In the genomic region with DNA sequence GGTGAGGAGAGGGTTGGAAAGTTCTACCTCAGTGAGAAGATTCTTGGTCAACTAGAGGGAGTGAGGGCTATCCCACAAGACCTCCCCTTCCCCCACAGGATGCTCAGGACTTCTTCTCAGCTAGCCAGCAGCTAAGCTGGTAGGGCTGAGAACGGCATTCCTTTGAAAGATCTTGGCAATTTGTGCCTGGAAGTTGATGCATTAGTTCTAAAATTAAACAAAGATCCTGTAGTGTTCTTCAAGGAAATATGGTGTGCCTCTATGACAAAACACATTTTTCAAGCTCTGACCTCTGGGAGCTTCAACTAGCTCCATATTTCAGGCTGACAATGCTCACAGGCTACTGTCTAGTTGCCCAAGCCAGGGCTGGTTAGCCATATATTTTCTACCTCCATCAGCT, we compare ENCODE assay signal across 29 cellular contexts. TPM values are rescaled to one million over a fixed set of nuclear protein-coding genes. Genes with fewer than 3 reads are reported as not detected.
DNase-seq lines count a peak whose midpoint lies in the region; ATAC-seq and TF ChIP-seq lines count a peak whose summit lies in the region.
"Had no signal": no experiment of that assay in that cellular context is flagged by ENCODE, and none has a peak within 500 bp of the region (broad histone marks: within the 10 kb centered on the region; RNA-seq: fewer than 3 reads in every experiment).

No MANE protein-coding gene starts in this region.

- peaks cover 12% of the 10 kb centered on the region for H3F3A ChIP-seq in SK-N-SH (replicated peaks; ENCODE audit: insufficient read depth)

- H2AFZ ChIP-seq in SK-N-SH (ENCODE audit: low read depth): no peak overlapping the region
- H2AFZ ChIP-seq: parathyroid adenoma had no signal

- no peak for TF ChIP-seq RAD21 in SK-N-SH (IDR thresholded peaks at IDR 0.05; ENCODE audit: low read length)

- WGBS in SK-N-SH (ENCODE audit: low lambda C conversion rate): 82% methylated on average over 1 of the region's 1 CpG

- DNase-seq in SK-N-SH (no peak), astrocyte of the cerebellum (ENCODE audit: low read depth) (no peak), foreskin keratinocyte (no peak), DMS79 treated with DMSO at 0.1 percent for 48 hours (lab: John Stamatoyannopoulos, UW) (no peak), AG08396 (ENCODE audit: low spot score) (no peak)
- DNase-seq: activated CD4-positive, alpha-beta T cell treated with anti-CD3 and anti-CD28 coated beads for 48 hours; activated CD8-positive, alpha-beta memory T cell treated with anti-CD3 and anti-CD28 coated beads for 24 hours; activated effector memory CD4-positive, alpha-beta T cell treated with Interleukin-2 at 50 U/mL for 16 hours; activated T-cell treated with anti-CD3 and anti-CD28 coated beads, Interleukin-2, amount 50 U/mL, for 1 hour; CD4-positive, alpha-beta memory T cell; central memory CD4-positive, alpha-beta T cell; foreskin fibroblast; HCEC 1CT; heart left ventricle; Karpas-422; mucosa of descending colon; NCI-H1436 treated with DMSO at 0.1 percent for 48 hours; NCI-H226; small intestine; stimulated activated naive CD4-positive, alpha-beta T cell had no signal

- H4K20me1 ChIP-seq in SK-N-SH (ENCODE audit: insufficient read depth): no peaks in the 10 kb centered on the region

- H3K4me3 ChIP-seq in SK-N-SH (ENCODE audit: low read depth in 2 of 2, low read length in 1 of 2) (no peak overlapping the region; a peak in 1 of 4 replicates), astrocyte of the cerebellum (ENCODE audit: low read depth, low read length) (peak overlapping the region; percentile 80), iPS-20b (ENCODE audit: low read length) (peak overlapping the region; percentile 80; the same call in 1 of the 2 replicates)
- H3K4me3 ChIP-seq: lung, mucosa of descending colon had no signal

- POLR2A ChIA-PET in SK-N-SH (lab: Yijun Ruan, JAX): interaction anchor here (0.7 kb wide), 1 partner anchor 39 kb away, joined by 3 read pairs; no protein-coding TSS in a partner anchor

- H3K9me3 ChIP-seq in SK-N-SH (no peaks in the 10 kb centered on the region), iPS-20b (ENCODE audit: insufficient read depth, low read depth, low read length) (no peaks in the 10 kb centered on the region)
- H3K9me3 ChIP-seq: heart left ventricle, mucosa of descending colon had no signal

- no peaks in the 10 kb centered on the region; the same call in 1 of the 2 replicates for H3K79me2 ChIP-seq in SK-N-SH (ENCODE audit: insufficient read depth)
- H3K79me2 ChIP-seq: parathyroid adenoma had no signal

- peaks cover 8 to 29% of the 10 kb centered on the region in 2 experiments; a peak in 2 of 4 replicates for H3K4me1 ChIP-seq in SK-N-SH (ENCODE audit: control insufficient read depth in 1 of 2, insufficient read depth in 2 of 2, low read depth in 1 of 2, low read length in 1 of 2)
- peaks cover 3% of the 10 kb centered on the region for H3K4me1 ChIP-seq in iPS-20b (ENCODE audit: insufficient read depth, low read length)
- peaks cover 7% of the 10 kb centered on the region for H3K4me1 ChIP-seq in foreskin keratinocyte
- H3K4me1 ChIP-seq: parathyroid adenoma had no signal

- ATAC-seq in SK-N-SH treated with all-trans-retinoic acid at 6 μM for 48 hours (no peak), foreskin keratinocyte (no peak), GM21717 (IDR thresholded peaks at IDR 0.05; ENCODE audit: unreplicated experiment) (no peak)
- ATAC-seq: mucosa of descending colon had no signal

- H3K4me2 ChIP-seq in SK-N-SH: peak overlapping the region; percentile 95

- CTCF ChIA-PET in SK-N-SH (lab: Yijun Ruan, JAX): interaction anchor here (0.7 to 3.0 kb wide), 15 partner anchors 9 to 1176 kb away, joined by 3 to 24 read pairs (median 4); no protein-coding TSS in a partner anchor

- 0 out of 4 replicates have a peak overlapping the region, but pooled peaks of 1 of the 2 experiments have one; percentile 3 for H3K27ac ChIP-seq in SK-N-SH (ENCODE audit: low read depth in 2 of 2, low read length in 1 of 2)
- no peak overlapping the region for H3K27ac ChIP-seq in iPS-20b (ENCODE audit: low read length)
- no peak overlapping the region for H3K27ac ChIP-seq in foreskin keratinocyte
- H3K27ac ChIP-seq: 22Rv1, heart left ventricle, parathyroid adenoma, VCaP had no signal

- TF ChIP-seq CTCF in SK-N-SH (IDR thresholded peaks at IDR 0.05): no peak
- no peak for TF ChIP-seq CTCF in astrocyte of the cerebellum (IDR thresholded peaks at IDR 0.05; ENCODE audit: low read depth, low read length, missing control alignments)
- no peak for TF ChIP-seq CTCF in foreskin keratinocyte (conservative IDR thresholded peaks at IDR 0.05)

- TF ChIP-seq EP300 in SK-N-SH (IDR thresholded peaks at IDR 0.05; ENCODE audit: borderline replicate concordance in 1 of 2, low read depth in 1 of 2, low read length in 1 of 2): no peak

- H3K9me2 ChIP-seq in SK-N-SH: no peaks in the 10 kb centered on the region

- H3K27me3 ChIP-seq in SK-N-SH (ENCODE audit: insufficient read depth) (no peaks in the 10 kb centered on the region), iPS-20b (ENCODE audit: insufficient read depth, low read length) (peaks cover 76% of the 10 kb centered on the region), foreskin keratinocyte (peaks cover 69% of the 10 kb centered on the region)

- H3K36me3 ChIP-seq in SK-N-SH (replicated peaks in 1 of 2; ENCODE audit: control insufficient read depth in 1 of 2, insufficient read depth in 2 of 2, low read length in 1 of 2): peaks cover 0 to 6% of the 10 kb centered on the region in 2 experiments
- no peaks in the 10 kb centered on the region for H3K36me3 ChIP-seq in iPS-20b (ENCODE audit: insufficient read depth, low read depth, low read length)
- H3K36me3 ChIP-seq: heart left ventricle had no signal

- in situ Hi-C loops in astrocyte of the cerebellum (cut with HindIII; ENCODE audit: low sequenced_read_pairs): no loop called here

- H3K9ac ChIP-seq in SK-N-SH (no peak overlapping the region), iPS-20b (ENCODE audit: low read depth, low read length) (no peak overlapping the region)
- H3K9ac ChIP-seq: parathyroid adenoma had no signal

TF ChIP-seq in SK-N-SH, 30 proteins besides CTCF, POLR2A, EP300 and RAD21 (continues in another document):
- no peak for TF ChIP-seq MEF2A (IDR thresholded peaks at IDR 0.05; ENCODE audit: borderline replicate concordance, low read depth)
- no peak for TF ChIP-seq GABPA (IDR thresholded peaks at IDR 0.05; ENCODE audit: low read depth)
- no peak for TF ChIP-seq IRF3 (IDR thresholded peaks at IDR 0.05; ENCODE audit: low read depth, low read length)
- no peak for TF ChIP-seq RXRA (IDR thresholded peaks at IDR 0.05; ENCODE audit: borderline replicate concordance, low read depth)
- no peak for TF ChIP-seq TEAD4 (IDR thresholded peaks at IDR 0.05; ENCODE audit: borderline replicate concordance, insufficient read depth)
- TF ChIP-seq PBX3 (IDR thresholded peaks at IDR 0.05): no peak
- TF ChIP-seq POLR2AphosphoS5 (IDR thresholded peaks at IDR 0.05; ENCODE audit: low read depth, low read length): no peak

TF ChIP-seq in SK-N-SH treated with all-trans-retinoic acid at 6 μM for 48 hours, 23 proteins besides CTCF, POLR2A, EP300 and RAD21:
- TF ChIP-seq TOX (CRISPR knock-in tag; IDR thresholded peaks at IDR 0.05; ENCODE audit: borderline replicate concordance): no peak
- TF ChIP-seq TCF4 (CRISPR knock-in tag; IDR thresholded peaks at IDR 0.05; ENCODE audit: borderline replicate concordance): no peak
- no peak for TF ChIP-seq ZNF565 (CRISPR knock-in tag; conservative IDR thresholded peaks at IDR 0.05; ENCODE audit: low read depth)
- TF ChIP-seq ZFP3 (CRISPR knock-in tag; IDR thresholded peaks at IDR 0.05): no peak
- TF ChIP-seq GLIS3 (CRISPR knock-in tag; IDR thresholded peaks at IDR 0.05): no peak
- no peak for TF ChIP-seq CSRNP3 (CRISPR knock-in tag; IDR thresholded peaks at IDR 0.05)
- TF ChIP-seq ISL1 (CRISPR knock-in tag; IDR thresholded peaks at IDR 0.05): no peak
- no peak for TF ChIP-seq CSDC2 (CRISPR knock-in tag; IDR thresholded peaks at IDR 0.05)
- TF ChIP-seq CREB5 (CRISPR knock-in tag; IDR thresholded peaks at IDR 0.05; ENCODE audit: low read depth): no peak
- no peak for TF ChIP-seq ZNF8 (CRISPR knock-in tag; IDR thresholded peaks at IDR 0.05)

RNA-seq across cellular contexts. Expression of gene LYPD1, which starts 2.3 kb away (rescaled TPM):
- 4.3 and 5.4 TPM in 2 replicates for polyA plus RNA-seq in SK-N-SH (2012; rRNA removed)
- polyA plus RNA-seq in SK-N-SH (2012; cell fraction: cytosol; rRNA removed): 3.7 and 5.0 TPM in 2 replicates
- polyA plus RNA-seq in SK-N-SH (2012; cell fraction: nucleus; rRNA removed): 2.3 and 3.9 TPM in 2 replicates
- total RNA-seq in foreskin keratinocyte: not detected in 2 replicates
- 0.03 TPM in 1 of 2 replicates, not detected in the other for polyA plus RNA-seq in foreskin keratinocyte
- total RNA-seq: CD4-positive, alpha-beta memory T cell; HepG2; natural killer cell treated with Interleukin-12 subunit alpha and Interleukin-12 subunit beta and Interleukin-15 and Interleukin-18, amount 100 ng/mL, for 72 hours had no signal
- polyA plus RNA-seq: CD4-positive, alpha-beta memory T cell; HepG2 had no signal

Comparison
In these comparisons a context has a peak if more than half of its experiments do, and no peak if none do; other contexts are left out.
1. H3K4me3 ChIP-seq: peak in astrocyte of the cerebellum (single experiment) and iPS-20b (single experiment); none in SK-N-SH (0 of 2).